ENCODE assay signal across 8 cellular contexts in genomic region chr1:77888071-77888428, GRCh38. TPM values are rescaled to one million over a fixed set of nuclear protein-coding genes. Genes with fewer than 3 reads are reported as not detected.
DNase-seq lines count a peak whose midpoint lies in the region; FAIRE-seq lines count a peak whose summit lies in the region.

No MANE protein-coding gene starts in this region.

- DNase-seq in GM04503 (ENCODE audit: low read depth) (peak; percentile 50), NAMALWA (ENCODE audit: low spot score) (peak; percentile 16), urothelium cell line (ENCODE audit: low spot score) (peak; percentile 67), DMS153 (lab: John Stamatoyannopoulos, UW) (no peak), T1000 (lab: John Stamatoyannopoulos, UW) (no peak)
- no peak for DNase-seq in stimulated activated CD4-positive, alpha-beta T cell treated with anti-CD3 and anti-CD28 coated beads, Interleukin-2, amount 100 ng/mL, for 24 hours

- peaks cover 4 to 6% of the 10 kb centered on the region in 2 donors for H3K4me1 ChIP-seq in duodenal mucosa (ENCODE audit: control insufficient read depth in 1 of 2, insufficient read depth in 2 of 2, low read length in 2 of 2)
- H3K4me1 ChIP-seq in mesodermal cell (ENCODE audit: control insufficient read depth, insufficient read depth, low read length, poor library complexity, severe bottlenecking) = peaks cover 5% of the 10 kb centered on the region

- H3K27ac ChIP-seq in duodenal mucosa (ENCODE audit: low read depth, low read length) (peak overlapping the region; percentile 71), mesodermal cell (ENCODE audit: low read depth, low read length, severe bottlenecking) (peak overlapping the region; percentile 98)

- H3K4me3 ChIP-seq in duodenal mucosa (ENCODE audit: low read depth in 1 of 2, low read length in 2 of 2) (peak overlapping the region; percentile 83), mesodermal cell (ENCODE audit: extremely low read depth, insufficient read depth, low read length, poor library complexity, severe bottlenecking) (peak overlapping the region; percentile 85)

- no peak for FAIRE-seq in urothelium cell line (lab: Jason Lieb, UNC)

- H3K36me3 ChIP-seq in duodenal mucosa (ENCODE audit: control insufficient read depth in 1 of 2, insufficient read depth in 2 of 2, low read length in 2 of 2) (no peaks in the 10 kb centered on the region), mesodermal cell (ENCODE audit: control insufficient read depth, insufficient read depth, low read length) (no peaks in the 10 kb centered on the region)

- 9 to 12% methylated on average over 6 to 9 of the region's 11 CpGs for WGBS in mesodermal cell (ENCODE audit: insufficient coverage in 2 of 2), 2 experiments

- H3K9ac ChIP-seq in duodenal mucosa (ENCODE audit: low read depth in 1 of 2, low read length in 2 of 2) = peak overlapping the region in 1 of 2 donors; percentile 58

- no peaks in the 10 kb centered on the region for H3K27me3 ChIP-seq in duodenal mucosa (ENCODE audit: control insufficient read depth in 1 of 2, insufficient read depth in 2 of 2, low read length in 2 of 2)

- no peaks in the 10 kb centered on the region for H3K9me3 ChIP-seq in duodenal mucosa (ENCODE audit: control insufficient read depth in 1 of 2, low read length in 2 of 2)
- H3K9me3 ChIP-seq in mesodermal cell (ENCODE audit: control insufficient read depth, low read length) = no peaks in the 10 kb centered on the region

RNA-seq across cellular contexts. Expression of gene NEXN, which starts 0.4 kb away (rescaled TPM):
- 7.6 TPM for polyA plus RNA-seq in mesodermal cell (2013, experiment 1 of 2)
- 13.6 TPM for polyA plus RNA-seq in mesodermal cell (2013, experiment 2 of 2)

Comparison
In these comparisons a context has a peak if more than half of its experiments do, and no peak if none do; other contexts are left out.
1. DNase-seq: peak in GM04503 (single experiment), NAMALWA (single experiment) and urothelium cell line (single experiment); none in DMS153 (single experiment), stimulated activated CD4-positive, alpha-beta T cell treated with anti-CD3 and anti-CD28 coated beads, Interleukin-2, amount 100 ng/mL, for 24 hours (0 of 2) and T1000 (single experiment).